Comparison of ENCODE assay signal across 1 cellular context in genomic region chr6:157323114-157323923, GRCh38.
TF ChIP-seq lines count a peak whose summit lies in the region.

Gene TMEM242 (minus strand): TSS chr6:157323519. CDS start chr6:157323499, 20 bp downstream.

TF ChIP-seq in HepG2, 621 proteins besides CTCF, POLR2A, EP300 and RAD21 (continued from another document and continues in another):
- TF ChIP-seq HIC2 (CRISPR knock-in tag; IDR thresholded peaks at IDR 0.05; ENCODE audit: low read depth) = peak; percentile 77
- no peak for TF ChIP-seq GRHL1 (CRISPR knock-in tag; conservative IDR thresholded peaks at IDR 0.05)
- no peak for TF ChIP-seq TRIM22 (IDR thresholded peaks at IDR 0.05)
- TF ChIP-seq ZNF878 (CRISPR knock-in tag; IDR thresholded peaks at IDR 0.05) = peak; percentile 55
- peak; percentile 98 for TF ChIP-seq FOXC1 (CRISPR knock-in tag; IDR thresholded peaks at IDR 0.05; ENCODE audit: borderline replicate concordance)
- TF ChIP-seq ZNF607 (CRISPR knock-in tag; IDR thresholded peaks at IDR 0.05; ENCODE audit: borderline replicate concordance) = peak; percentile 85
- no peak for TF ChIP-seq JUNB (CRISPR knock-in tag; IDR thresholded peaks at IDR 0.05; ENCODE audit: borderline replicate concordance)
- TF ChIP-seq ZNF343 (CRISPR knock-in tag; IDR thresholded peaks at IDR 0.05) = peak; percentile 72
- peak; percentile 89; the same call in 1 of the 2 replicates for TF ChIP-seq ZSCAN21 (CRISPR knock-in tag; IDR thresholded peaks at IDR 0.05; ENCODE audit: borderline replicate concordance)
- TF ChIP-seq RBM39 (IDR thresholded peaks at IDR 0.05; ENCODE audit: low read depth, low read length, poor library complexity, severe bottlenecking) = peak; percentile 100
- TF ChIP-seq IKZF4 (CRISPR knock-in tag; IDR thresholded peaks at IDR 0.05; ENCODE audit: borderline replicate concordance, low read depth, not compliant biosample characterization) = peak; percentile 94
- TF ChIP-seq ZNF772 (CRISPR knock-in tag; IDR thresholded peaks at IDR 0.05) = peak; percentile 99
- TF ChIP-seq HMGXB4 (CRISPR knock-in tag; IDR thresholded peaks at IDR 0.05; ENCODE audit: borderline replicate concordance in 1 of 2, low read depth in 1 of 2) = peak; percentile 99 to 100
- TF ChIP-seq ZNF784 (CRISPR knock-in tag; IDR thresholded peaks at IDR 0.05; ENCODE audit: borderline replicate concordance) = peak; percentile 100
- peak; percentile 69; the same call in 1 of the 2 replicates for TF ChIP-seq ZNF383 (CRISPR knock-in tag; IDR thresholded peaks at IDR 0.05; ENCODE audit: borderline replicate concordance)
- TF ChIP-seq TOPORS (CRISPR knock-in tag; IDR thresholded peaks at IDR 0.05) = peak; percentile 98
- TF ChIP-seq ZNF605 (CRISPR knock-in tag; IDR thresholded peaks at IDR 0.05) = peak; percentile 99
- TF ChIP-seq HINFP (CRISPR knock-in tag; IDR thresholded peaks at IDR 0.05; ENCODE audit: low read depth) = peak; percentile 67
- no peak for TF ChIP-seq NR2F2 (IDR thresholded peaks at IDR 0.05; ENCODE audit: borderline replicate concordance, low read depth)
- TF ChIP-seq IRX3 (CRISPR knock-in tag; IDR thresholded peaks at IDR 0.05; ENCODE audit: borderline replicate concordance, low read depth) = 0 out of 2 replicates have a peak, but pooled peaks have one; percentile 87
- TF ChIP-seq MAFF (IDR thresholded peaks at IDR 0.05; ENCODE audit: low read depth, low read length) = peak; percentile 0; the same call in 1 of the 2 replicates
- TF ChIP-seq HHEX (CRISPR knock-in tag; IDR thresholded peaks at IDR 0.05) = no peak; the same call in 1 of the 2 replicates
- TF ChIP-seq SNAI1 (CRISPR knock-in tag; IDR thresholded peaks at IDR 0.05; ENCODE audit: borderline replicate concordance) = peak; percentile 97
- TF ChIP-seq ZNF160 (CRISPR knock-in tag; IDR thresholded peaks at IDR 0.05) = peak; percentile 96
- TF ChIP-seq KAT7 (CRISPR knock-in tag; IDR thresholded peaks at IDR 0.05; ENCODE audit: borderline replicate concordance) = peak; percentile 100
- peak; percentile 99 for TF ChIP-seq PHF8 (CRISPR knock-in tag; IDR thresholded peaks at IDR 0.05)
- TF ChIP-seq ZBTB33 (CRISPR knock-in tag; IDR thresholded peaks at IDR 0.05) = peak; percentile 83
- TF ChIP-seq ZNF124 (CRISPR knock-in tag; IDR thresholded peaks at IDR 0.05) = peak; percentile 95
- peak; percentile 80; the same call in 1 of the 2 replicates for TF ChIP-seq DZIP1 (CRISPR knock-in tag; IDR thresholded peaks at IDR 0.05)
- peak; percentile 93 for TF ChIP-seq ZFP37 (CRISPR knock-in tag; IDR thresholded peaks at IDR 0.05; ENCODE audit: borderline replicate concordance)
- TF ChIP-seq MED13 (CRISPR knock-in tag; IDR thresholded peaks at IDR 0.05) = peak; percentile 92
- peak; percentile 98 for TF ChIP-seq NCOA1 (CRISPR knock-in tag; IDR thresholded peaks at IDR 0.05)
- TF ChIP-seq IRF1 (CRISPR knock-in tag; IDR thresholded peaks at IDR 0.05; ENCODE audit: low read depth) = 0 out of 2 replicates have a peak, but pooled peaks have one; percentile 15
- peak; percentile 74 for TF ChIP-seq SATB2 (CRISPR knock-in tag; IDR thresholded peaks at IDR 0.05)
- TF ChIP-seq NFYC (CRISPR knock-in tag; IDR thresholded peaks at IDR 0.05) = no peak; the same call in 1 of the 2 replicates
- peak; percentile 67; the same call in 1 of the 2 replicates for TF ChIP-seq ZNF44 (CRISPR knock-in tag; IDR thresholded peaks at IDR 0.05)
- TF ChIP-seq ZXDC (CRISPR knock-in tag; IDR thresholded peaks at IDR 0.05) = peak; percentile 88
- TF ChIP-seq NFKB2 (CRISPR knock-in tag; IDR thresholded peaks at IDR 0.05; ENCODE audit: borderline replicate concordance) = peak; percentile 98
- peak; percentile 100 for TF ChIP-seq KDM3A (CRISPR knock-in tag; IDR thresholded peaks at IDR 0.05; ENCODE audit: low read depth)
- peak; percentile 93 for TF ChIP-seq ISL2 (CRISPR knock-in tag; IDR thresholded peaks at IDR 0.05)
- TF ChIP-seq XBP1 (CRISPR knock-in tag; IDR thresholded peaks at IDR 0.05) = peak; percentile 84; the same call in 1 of the 2 replicates
- TF ChIP-seq CHCHD3 (CRISPR knock-in tag; IDR thresholded peaks at IDR 0.05) = peak; percentile 69
- TF ChIP-seq ARID2 (CRISPR knock-in tag; IDR thresholded peaks at IDR 0.05; ENCODE audit: borderline replicate concordance) = peak; percentile 96; the same call in 1 of the 2 replicates
- TF ChIP-seq IKZF1 (IDR thresholded peaks at IDR 0.05) = no peak
- TF ChIP-seq ZKSCAN5 (CRISPR knock-in tag; IDR thresholded peaks at IDR 0.05) = peak; percentile 79
- TF ChIP-seq SNRNP70 (IDR thresholded peaks at IDR 0.05; ENCODE audit: low read depth, low read length) = no peak
